Comparison of ENCODE assay signal across 1 cellular context in the genomic region with DNA sequence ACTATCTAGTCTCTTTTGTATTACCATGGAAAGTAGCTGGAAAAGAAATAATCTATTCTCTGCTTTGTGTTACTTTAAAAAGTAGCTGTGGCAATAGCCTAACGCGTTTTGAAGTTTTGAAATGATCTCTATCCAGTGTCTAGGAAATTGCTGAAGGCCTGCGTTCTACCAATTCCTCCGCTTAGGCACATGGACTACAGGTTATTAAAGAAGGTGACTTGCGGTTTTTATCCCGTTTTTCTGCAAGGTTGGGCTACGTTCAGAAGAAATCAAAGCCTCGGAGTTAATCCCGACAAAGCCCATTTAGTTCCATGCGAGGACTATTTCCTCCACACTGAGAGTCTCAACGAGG.
TF ChIP-seq lines count a peak whose summit lies in the region.

No MANE protein-coding gene starts in this region.

TF ChIP-seq in endothelial cell of umbilical vein, 7 proteins besides CTCF, POLR2A, EP300 and RAD21:
- TF ChIP-seq EZH2 (IDR thresholded peaks at IDR 0.05; ENCODE audit: borderline replicate concordance, low read depth, low read length, severe bottlenecking), result no peak
- no peak for TF ChIP-seq MYC (IDR thresholded peaks at IDR 0.05; ENCODE audit: low read depth, low read length)
- TF ChIP-seq FOS (IDR thresholded peaks at IDR 0.05; ENCODE audit: borderline replicate concordance, insufficient read depth, low read length), result no peak
- TF ChIP-seq JUN (IDR thresholded peaks at IDR 0.05; ENCODE audit: borderline replicate concordance, insufficient read depth, insufficient read length, low read depth), result no peak
- TF ChIP-seq POLR2AphosphoS5 (IDR thresholded peaks at IDR 0.05; ENCODE audit: insufficient read depth, low read depth, low read length), result no peak
- TF ChIP-seq, protein P1, sequence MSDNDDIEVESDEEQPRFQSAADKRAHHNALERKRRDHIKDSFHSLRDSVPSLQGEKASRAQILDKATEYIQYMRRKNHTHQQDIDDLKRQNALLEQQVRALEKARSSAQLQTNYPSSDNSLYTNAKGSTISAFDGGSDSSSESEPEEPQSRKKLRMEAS (IDR thresholded peaks at IDR 0.05; ENCODE audit: insufficient read depth, insufficient read length), result no peak
- no peak for TF ChIP-seq GATA2 (IDR thresholded peaks at IDR 0.05; ENCODE audit: insufficient read depth, insufficient read length, low read depth, low read length)
